ENCODE assay signal across 9 cellular contexts in the genomic region with DNA sequence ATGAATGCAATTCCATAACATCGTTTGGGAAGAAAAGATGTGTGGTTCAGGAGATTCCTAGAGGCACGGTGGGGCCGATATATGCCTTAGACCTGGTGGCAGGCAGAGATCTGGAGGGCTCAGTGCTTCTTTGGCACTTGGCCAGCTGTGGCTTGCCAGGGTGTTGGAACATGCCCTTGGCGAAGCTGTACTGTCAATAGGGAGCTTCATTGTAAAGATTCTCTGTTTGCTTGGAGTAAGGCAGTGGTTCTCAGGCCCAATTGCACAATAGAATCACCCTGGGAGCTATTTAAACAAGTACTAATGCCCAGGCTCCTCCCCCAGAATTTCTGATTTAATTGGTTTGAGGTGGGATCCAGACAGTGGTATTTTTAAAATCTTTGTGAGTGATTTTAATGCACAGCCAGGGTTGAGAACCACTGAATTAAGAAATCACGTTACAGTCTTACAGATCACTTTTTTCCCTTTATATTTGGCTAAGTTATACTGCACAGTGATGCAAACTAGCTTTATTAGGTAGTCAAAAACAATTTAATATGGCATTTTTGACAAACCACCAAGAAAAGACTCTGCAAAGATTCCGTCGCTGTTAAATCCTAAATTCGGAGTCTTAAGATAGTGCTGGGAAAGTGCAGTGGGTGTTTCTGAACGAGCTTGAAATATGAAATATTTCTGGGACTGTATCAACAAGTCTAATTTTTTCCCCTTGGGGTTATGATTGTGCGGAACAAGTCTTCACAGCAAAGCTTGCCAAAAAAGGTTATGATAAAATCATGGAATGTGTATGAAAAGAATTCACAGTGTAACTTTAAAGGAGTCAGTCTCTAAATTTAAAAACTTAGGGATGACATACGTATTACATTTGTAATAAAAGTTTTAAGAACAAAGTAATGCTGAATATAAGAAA.
DNase-seq lines count a peak whose midpoint lies in the region; ATAC-seq and TF ChIP-seq lines count a peak whose summit lies in the region.
"Had no signal": no experiment of that assay in that cellular context is flagged by ENCODE, and none has a peak within 500 bp of the region (broad histone marks: within the 10 kb centered on the region; RNA-seq: fewer than 3 reads in every experiment).

No MANE protein-coding gene starts in this region.

- no peaks in the 10 kb centered on the region for H3K9me3 ChIP-seq in ovary

- TF ChIP-seq POLR2A in ovary (IDR thresholded peaks at IDR 0.05) = no peak

- H3K4me3 ChIP-seq in ovary = no peak overlapping the region

- H3K36me3 Mint-ChIP-seq in natural killer cell = no peaks in the 10 kb centered on the region
- no peaks in the 10 kb centered on the region for H3K36me3 Mint-ChIP-seq in activated T-cell treated with anti-CD3 and anti-CD28 coated beads, Interleukin-2, amount 50 U/mL, for 72 hours (ENCODE audit: insufficient read depth in 2 of 2)
- no peaks in the 10 kb centered on the region for H3K36me3 Mint-ChIP-seq in natural killer cell treated with Interleukin-12 subunit alpha and Interleukin-12 subunit beta and Interleukin-15 and Interleukin-18, amount 100 ng/mL, for 72 hours

- no peak overlapping the region for H3K4me3 Mint-ChIP-seq in natural killer cell
- H3K4me3 Mint-ChIP-seq in activated T-cell treated with anti-CD3 and anti-CD28 coated beads, Interleukin-2, amount 50 U/mL, for 72 hours = no peak overlapping the region
- H3K4me3 Mint-ChIP-seq in natural killer cell treated with Interleukin-12 subunit alpha and Interleukin-12 subunit beta and Interleukin-15 and Interleukin-18, amount 100 ng/mL, for 72 hours = no peak overlapping the region

- no peaks in the 10 kb centered on the region for H3K9me3 Mint-ChIP-seq in natural killer cell
- no peaks in the 10 kb centered on the region for H3K9me3 Mint-ChIP-seq in activated T-cell treated with anti-CD3 and anti-CD28 coated beads, Interleukin-2, amount 50 U/mL, for 72 hours
- H3K9me3 Mint-ChIP-seq in natural killer cell treated with Interleukin-12 subunit alpha and Interleukin-12 subunit beta and Interleukin-15 and Interleukin-18, amount 100 ng/mL, for 72 hours = no peaks in the 10 kb centered on the region

- peaks cover 27% of the 10 kb centered on the region for H3K4me1 ChIP-seq in ovary (ENCODE audit: insufficient read depth)

- peak; percentile 81 for ATAC-seq in esophagus mucosa
- no peak for ATAC-seq in HG03139 (IDR thresholded peaks at IDR 0.05; ENCODE audit: unreplicated experiment)
- no peak for ATAC-seq in natural killer cell
- ATAC-seq in activated T-cell treated with anti-CD3 and anti-CD28 coated beads, Interleukin-2, amount 50 U/mL, for 72 hours (replicated peaks in 1 of 2) = no peak
- no peak for ATAC-seq in natural killer cell treated with Interleukin-12 subunit alpha and Interleukin-12 subunit beta and Interleukin-15 and Interleukin-18, amount 100 ng/mL, for 72 hours

- 31 to 36% (median 36%) methylated on average over 11 of the region's 11 CpGs for WGBS in ovary, 3 donors

- peak; percentile 76 for DNase-seq in COLO829 (ENCODE audit: low spot score)
- DNase-seq in NCI-H446 (lab: John Stamatoyannopoulos, UW) = peak; percentile 55 to 93
- DNase-seq in ovary = peak in 3 of 5 donors; percentile 34 to 45 (median 36)
- DNase-seq in natural killer cell = no peak
- DNase-seq in activated T-cell treated with anti-CD3 and anti-CD28 coated beads, Interleukin-2, amount 50 U/mL, for 72 hours = no peak
- no peak for DNase-seq in natural killer cell treated with Interleukin-12 subunit alpha and Interleukin-12 subunit beta and Interleukin-15 and Interleukin-18, amount 100 ng/mL, for 72 hours (ENCODE audit: low spot score)
- DNase-seq: GOT3 had no signal

- H3K4me1 Mint-ChIP-seq in natural killer cell = peaks cover 11 to 16% of the 10 kb centered on the region in 2 donors
- no peaks in the 10 kb centered on the region for H3K4me1 Mint-ChIP-seq in activated T-cell treated with anti-CD3 and anti-CD28 coated beads, Interleukin-2, amount 50 U/mL, for 72 hours (ENCODE audit: low read depth)
- H3K4me1 Mint-ChIP-seq in natural killer cell treated with Interleukin-12 subunit alpha and Interleukin-12 subunit beta and Interleukin-15 and Interleukin-18, amount 100 ng/mL, for 72 hours (ENCODE audit: low read depth in 2 of 2) = peaks cover 0 to 3% of the 10 kb centered on the region in 2 donors

- no peaks in the 10 kb centered on the region for H3K36me3 ChIP-seq in ovary

- H3K27me3 Mint-ChIP-seq in natural killer cell (ENCODE audit: low read depth in 2 of 2) = no peaks in the 10 kb centered on the region
- no peaks in the 10 kb centered on the region for H3K27me3 Mint-ChIP-seq in activated T-cell treated with anti-CD3 and anti-CD28 coated beads, Interleukin-2, amount 50 U/mL, for 72 hours (ENCODE audit: low read depth)
- H3K27me3 Mint-ChIP-seq in natural killer cell treated with Interleukin-12 subunit alpha and Interleukin-12 subunit beta and Interleukin-15 and Interleukin-18, amount 100 ng/mL, for 72 hours = no peaks in the 10 kb centered on the region

- H3K27me3 ChIP-seq in ovary = no peaks in the 10 kb centered on the region

- TF ChIP-seq EP300 in ovary (IDR thresholded peaks at IDR 0.05) = no peak

- H3K27ac Mint-ChIP-seq in natural killer cell = no peak overlapping the region
- no peak overlapping the region for H3K27ac Mint-ChIP-seq in activated T-cell treated with anti-CD3 and anti-CD28 coated beads, Interleukin-2, amount 50 U/mL, for 72 hours
- H3K27ac Mint-ChIP-seq in natural killer cell treated with Interleukin-12 subunit alpha and Interleukin-12 subunit beta and Interleukin-15 and Interleukin-18, amount 100 ng/mL, for 72 hours = no peak overlapping the region

- intact Hi-C loops in ovary (cut with DNase I) (no loop called here), natural killer cell (cut with micrococcal nuclease) (no loop called here)

- no peak overlapping the region for H3K27ac ChIP-seq in ovary

- TF ChIP-seq CTCF in ovary (IDR thresholded peaks at IDR 0.05) (no peak), natural killer cell (IDR thresholded peaks at IDR 0.05) (no peak)

Comparison
In these comparisons a context has a peak if more than half of its experiments do, and no peak if none do; other contexts are left out.
1. DNase-seq: peak in COLO829 (single experiment), NCI-H446 (2 of 2) and ovary (3 of 5); none in natural killer cell (single experiment), activated T-cell treated with anti-CD3 and anti-CD28 coated beads, Interleukin-2, amount 50 U/mL, for 72 hours (0 of 2) and natural killer cell treated with Interleukin-12 subunit alpha and Interleukin-12 subunit beta and Interleukin-15 and Interleukin-18, amount 100 ng/mL, for 72 hours (single experiment).